Comparison of ENCODE assay signal across 10 cellular contexts in the genomic region with DNA sequence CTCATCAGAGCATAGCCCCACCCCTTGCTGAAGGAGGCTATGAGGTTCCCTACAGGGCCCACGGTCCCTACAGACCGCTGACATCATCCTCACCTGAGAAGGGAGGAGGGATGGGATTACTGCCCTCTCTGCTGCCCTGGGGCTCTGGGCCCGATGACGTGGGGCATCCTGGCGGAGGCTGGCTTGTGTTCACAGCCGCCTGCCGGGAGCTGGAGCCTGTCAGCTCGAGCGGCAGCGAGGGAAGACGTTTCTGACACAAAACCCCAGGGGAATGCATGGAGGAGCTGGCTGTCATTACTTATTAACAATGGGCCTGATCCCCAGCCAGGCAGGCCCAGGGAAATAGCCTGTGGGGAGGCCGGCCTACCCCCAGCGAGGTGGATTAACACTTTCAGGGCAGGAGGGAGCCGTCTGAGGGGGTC.
DNase-seq lines count a peak whose midpoint lies in the region; ATAC-seq, FAIRE-seq and TF ChIP-seq lines count a peak whose summit lies in the region.
"Had no signal": no experiment of that assay in that cellular context is flagged by ENCODE, and none has a peak within 500 bp of the region (broad histone marks: within the 10 kb centered on the region; RNA-seq: fewer than 3 reads in every experiment).

No MANE protein-coding gene starts in this region.

- H3K4me1 ChIP-seq in GM12878 (ENCODE audit: control insufficient read depth, insufficient read depth, low read length): peaks cover 5% of the 10 kb centered on the region; the same call in 1 of the 2 replicates
- H3K4me1 ChIP-seq in lower lobe of right lung: peaks cover 5% of the 10 kb centered on the region
- peaks cover 0 to 24% (median 15%) of the 10 kb centered on the region in 4 donors for H3K4me1 ChIP-seq in esophagus muscularis mucosa
- 0 out of 2 replicates have a peak, but pooled peaks cover 3% of the 10 kb centered on the region for H3K4me1 ChIP-seq in MM.1S (ENCODE audit: low read length)

- POLR2A ChIA-PET in GM12878 (lab: Charles Lee): no interaction called here

- no TSS peak for BruUV-seq in GM12878 (replicated peaks; lab: Mats Ljungman, UMichigan)

- RAD21 ChIA-PET in GM12878 (lab: Charles Lee; ENCODE audit: unreplicated experiment): no interaction called here

- WGBS in GM12878 (ENCODE audit: insufficient coverage, insufficient replicate concordance, low lambda C conversion rate, missing lambda C conversion rate): 33% methylated on average over 14 of the region's 14 CpGs
- 50% methylated on average over 12 of the region's 14 CpGs for WGBS in esophagus muscularis mucosa

- no peak for TF ChIP-seq EP300 in GM12878 (IDR thresholded peaks at IDR 0.05; ENCODE audit: borderline replicate concordance in 1 of 2, control insufficient read depth in 1 of 2, low read depth in 2 of 2, low read length in 2 of 2)
- TF ChIP-seq EP300 in esophagus muscularis mucosa (IDR thresholded peaks at IDR 0.05): no peak

- no peaks in the 10 kb centered on the region for H3K9me2 ChIP-seq in MM.1S (replicated peaks; ENCODE audit: insufficient read depth, low read length)

- SMC1A ChIA-PET in GM12878 (lab: Charles Lee; ENCODE audit: uncharacterized antibody, unreplicated experiment): no interaction called here

- H3K4me2 ChIP-seq in GM12878 (ENCODE audit: control insufficient read depth, insufficient read depth) (no peak overlapping the region), MM.1S (ENCODE audit: low read depth, low read length) (no peak overlapping the region)

- H3K9me3 ChIP-seq in GM12878 (replicated peaks; ENCODE audit: control insufficient read depth, insufficient read depth, low read length) (no peaks in the 10 kb centered on the region; the same call in 2 of the 3 replicates), lower lobe of right lung (no peaks in the 10 kb centered on the region), esophagus muscularis mucosa (no peaks in the 10 kb centered on the region), MM.1S (replicated peaks; ENCODE audit: insufficient read depth, low read length) (no peaks in the 10 kb centered on the region)

- no peaks in the 10 kb centered on the region for H4K20me1 ChIP-seq in GM12878 (ENCODE audit: control insufficient read depth, insufficient read depth)
- no peaks in the 10 kb centered on the region for H4K20me1 ChIP-seq in MM.1S (ENCODE audit: insufficient read depth, low read length)

- TF ChIP-seq POLR2A in GM12878 (IDR thresholded peaks at IDR 0.05; ENCODE audit: low read depth, low read length): no peak
- no peak for TF ChIP-seq POLR2A in esophagus muscularis mucosa (IDR thresholded peaks at IDR 0.05; ENCODE audit: low read depth)

- ATAC-seq in GM12878 (peak; percentile 35; the same call in 2 of the 3 replicates), lower lobe of right lung (peak; percentile 77 to 85), HG02885 (IDR thresholded peaks at IDR 0.05; ENCODE audit: poor library complexity, unreplicated experiment) (no peak)
- ATAC-seq: activated CD8-positive, alpha-beta memory T cell treated with anti-CD3 and anti-CD28 coated beads, Interleukin-2, amount 10 ng/mL, durations not matched to agents 7 days and 5 days had no signal

- H3K9ac ChIP-seq in GM12878 (ENCODE audit: control insufficient read depth, insufficient read depth, low read length) (no peak overlapping the region), MM.1S (ENCODE audit: low read length) (no peak overlapping the region)

- DNase-seq in Caki2 (ENCODE audit: low read depth) (peak; percentile 82), M059J (ENCODE audit: low read depth) (peak; percentile 70), GM12878 (ENCODE audit: low read depth, low spot score) (no peak), lower lobe of right lung (peak; percentile 54), esophagus muscularis mucosa (ENCODE audit: extremely low spot score) (no peak), frontal cortex (ENCODE audit: low spot score in 2 of 2) (no peak), MM.1S (no peak)
- DNase-seq: activated CD8-positive, alpha-beta memory T cell treated with anti-CD3 and anti-CD28 coated beads, Interleukin-2, amount 10 ng/mL, durations not matched to agents 7 days and 5 days; NCI-H774 had no signal

- no peak overlapping the region for H2AFZ ChIP-seq in GM12878 (ENCODE audit: control insufficient read depth, low read depth, low read length)
- H2AFZ ChIP-seq in MM.1S (ENCODE audit: low read length): no peak overlapping the region

- in situ Hi-C loops in Caki2 (cut with HindIII; ENCODE audit: low pct_unique_long_range_greater_than_20kb, low sequenced_read_pairs): no loop called here
- in situ Hi-C loops in GM12878 (cut with MboI): no loop called here

- intact Hi-C loops in GM12878 (cut with micrococcal nuclease; ENCODE audit: unreplicated experiment) (loop anchor here (5.0 to 10.0 kb wide), 2 partner anchors 207 to 379 kb away; partner anchors contain the start of gene BCOR), lower lobe of right lung (cut with DNase I) (no loop called here), esophagus muscularis mucosa (cut with DNase I) (no loop called here)

- CTCF ChIA-PET in GM12878 (lab: Yijun Ruan, JAX): no interaction called here

- no peaks in the 10 kb centered on the region for H3F3A ChIP-seq in MM.1S (ENCODE audit: insufficient read depth, low read length)

- H3K79me2 ChIP-seq in GM12878 (ENCODE audit: control insufficient read depth, insufficient read depth, low read length): no peaks in the 10 kb centered on the region
- no peaks in the 10 kb centered on the region for H3K79me2 ChIP-seq in MM.1S (ENCODE audit: low read length)

- no peak for TF ChIP-seq RAD21 in GM12878 (IDR thresholded peaks at IDR 0.05; ENCODE audit: insufficient read depth, low read depth, low read length)

- H3K36me3 ChIP-seq in GM12878 (ENCODE audit: control insufficient read depth in 2 of 2, insufficient read depth in 2 of 2, low read length in 1 of 2) (no peaks in the 10 kb centered on the region), lower lobe of right lung (no peaks in the 10 kb centered on the region), esophagus muscularis mucosa (no peaks in the 10 kb centered on the region), MM.1S (replicated peaks; ENCODE audit: insufficient read depth, low read length) (no peaks in the 10 kb centered on the region)

- H3K27me3 ChIP-seq in GM12878 (replicated peaks in 1 of 2; ENCODE audit: control insufficient read depth in 2 of 2, insufficient read depth in 2 of 2, low read length in 1 of 2) (no peaks in the 10 kb centered on the region), lower lobe of right lung (ENCODE audit: low read depth) (no peaks in the 10 kb centered on the region), esophagus muscularis mucosa (peaks cover 0 to 4% (median 0%) of the 10 kb centered on the region in 4 donors), MM.1S (replicated peaks; ENCODE audit: insufficient read depth, low read length) (no peaks in the 10 kb centered on the region)

- TF ChIP-seq CTCF in GM12878 (IDR thresholded peaks at IDR 0.05 in 2 of 3, conservative IDR thresholded peaks at IDR 0.05 in 1 of 3; ENCODE audit: control insufficient read depth in 2 of 3, extremely low read depth in 1 of 3, insufficient read depth in 1 of 3, low read depth in 3 of 3, low read length in 3 of 3) (no peak), lower lobe of right lung (IDR thresholded peaks at IDR 0.05) (no peak), esophagus muscularis mucosa (IDR thresholded peaks at IDR 0.05) (no peak), MM.1S (IDR thresholded peaks at IDR 0.05; ENCODE audit: low read length) (no peak)

- no peak for FAIRE-seq in GM12878 (lab: Jason Lieb, UNC)
- no peak for FAIRE-seq in frontal cortex (lab: Jason Lieb, UNC)

- H3K4me3 ChIP-seq in GM12878 (no peak overlapping the region), lower lobe of right lung (no peak overlapping the region), esophagus muscularis mucosa (no peak overlapping the region), MM.1S (ENCODE audit: low read length) (no peak overlapping the region)

- H3K27ac ChIP-seq in GM12878 (ENCODE audit: control insufficient read depth, insufficient read depth) (no peak overlapping the region), lower lobe of right lung (no peak overlapping the region), esophagus muscularis mucosa (replicated peaks in 1 of 4) (no peak overlapping the region), MM.1S (ENCODE audit: low read length) (no peak overlapping the region)

TF ChIP-seq in GM12878, 131 proteins besides CTCF, POLR2A, EP300 and RAD21 (continues in another document):
- TF ChIP-seq DPF2 (IDR thresholded peaks at IDR 0.05) (no peak), BCLAF1 (IDR thresholded peaks at IDR 0.05) (no peak), USF2 (IDR thresholded peaks at IDR 0.05; ENCODE audit: borderline replicate concordance, low read depth, low read length) (no peak)

Comparison
In these comparisons a context has a peak if more than half of its experiments do, and no peak if none do; other contexts are left out.
1. DNase-seq: peak in Caki2 (single experiment), M059J (single experiment) and lower lobe of right lung (single experiment); none in GM12878 (single experiment), esophagus muscularis mucosa (single experiment), frontal cortex (0 of 2) and MM.1S (single experiment).